In genomic region chr14:49961270-49962222, GRCh38 we compare ENCODE assay signal across 10 cellular contexts.
A peak's percentile ranks its signal among the peaks of the same experiment; 100 is the strongest.
DNase-seq lines count a peak whose midpoint lies in the region; ATAC-seq and TF ChIP-seq lines count a peak whose summit lies in the region.
"Had no signal": no experiment of that assay in that cellular context is flagged by ENCODE, and none has a peak within 500 bp of the region (broad histone marks: within the 10 kb centered on the region; RNA-seq: fewer than 3 reads in every experiment).

No MANE protein-coding gene starts in this region.

- H3K27me3 Mint-ChIP-seq in activated T-cell treated with anti-CD3 and anti-CD28 coated beads, Interleukin-2, amount 50 U/mL, for 4 hours (ENCODE audit: low read depth), result no peaks in the 10 kb centered on the region
- peaks cover 4% of the 10 kb centered on the region for H3K27me3 Mint-ChIP-seq in brain
- H3K27me3 Mint-ChIP-seq: CD4-positive, CD25-positive, alpha-beta regulatory T cell had no signal

- no peak for TF ChIP-seq CTCF in brain (conservative IDR thresholded peaks at IDR 0.05)

- H3K4me1 Mint-ChIP-seq in activated T-cell treated with anti-CD3 and anti-CD28 coated beads, Interleukin-2, amount 50 U/mL, for 4 hours (ENCODE audit: low read depth), result peaks cover 31% of the 10 kb centered on the region
- H3K4me1 Mint-ChIP-seq in brain, result peaks cover 19% of the 10 kb centered on the region

- no peaks in the 10 kb centered on the region for H3K9me3 Mint-ChIP-seq in activated T-cell treated with anti-CD3 and anti-CD28 coated beads, Interleukin-2, amount 50 U/mL, for 4 hours
- no peaks in the 10 kb centered on the region for H3K9me3 Mint-ChIP-seq in brain
- H3K9me3 Mint-ChIP-seq: CD4-positive, CD25-positive, alpha-beta regulatory T cell had no signal

- peak overlapping the region in 3 of 5 experiments; percentile 28 to 83 (median 62) for H3K27ac Mint-ChIP-seq in brain

- no peak for DNase-seq in activated T-cell treated with anti-CD3 and anti-CD28 coated beads, Interleukin-2, amount 50 U/mL, for 4 hours
- DNase-seq in activated T-cell treated with anti-CD3 and anti-CD28 coated beads, Interleukin-2, amount 50 U/mL, for 48 hours, result no peak
- DNase-seq in superior temporal gyrus (ENCODE audit: extremely low spot score), result peak; percentile 45
- DNase-seq in NCI-H1436 (lab: John Stamatoyannopoulos, UW), result no peak
- DNase-seq in stimulated activated CD8-positive, alpha-beta memory T cell treated with anti-CD3 and anti-CD28 coated beads, Interleukin-4, amount 100 ng/mL, for 48 hours, result no peak
- DNase-seq: NCI-H1048 had no signal

- H3K4me3 Mint-ChIP-seq in activated T-cell treated with anti-CD3 and anti-CD28 coated beads, Interleukin-2, amount 50 U/mL, for 4 hours, result no peak overlapping the region
- no peak overlapping the region for H3K4me3 Mint-ChIP-seq in brain
- H3K4me3 Mint-ChIP-seq: CD4-positive, CD25-positive, alpha-beta regulatory T cell had no signal

- ATAC-seq in activated T-cell treated with anti-CD3 and anti-CD28 coated beads, Interleukin-2, amount 50 U/mL, for 4 hours, result peak; percentile 68 to 79
- ATAC-seq in HG03045 (IDR thresholded peaks at IDR 0.05; ENCODE audit: unreplicated experiment), result peak; percentile 33
- no peak for ATAC-seq in GM21515 (IDR thresholded peaks at IDR 0.05; ENCODE audit: unreplicated experiment)

- H3K36me3 Mint-ChIP-seq in activated T-cell treated with anti-CD3 and anti-CD28 coated beads, Interleukin-2, amount 50 U/mL, for 4 hours (ENCODE audit: insufficient read depth), result no peaks in the 10 kb centered on the region
- no peaks in the 10 kb centered on the region for H3K36me3 Mint-ChIP-seq in brain
- H3K36me3 Mint-ChIP-seq: CD4-positive, CD25-positive, alpha-beta regulatory T cell had no signal
